8 cellular contexts compared by ENCODE assay signal in the genomic region with DNA sequence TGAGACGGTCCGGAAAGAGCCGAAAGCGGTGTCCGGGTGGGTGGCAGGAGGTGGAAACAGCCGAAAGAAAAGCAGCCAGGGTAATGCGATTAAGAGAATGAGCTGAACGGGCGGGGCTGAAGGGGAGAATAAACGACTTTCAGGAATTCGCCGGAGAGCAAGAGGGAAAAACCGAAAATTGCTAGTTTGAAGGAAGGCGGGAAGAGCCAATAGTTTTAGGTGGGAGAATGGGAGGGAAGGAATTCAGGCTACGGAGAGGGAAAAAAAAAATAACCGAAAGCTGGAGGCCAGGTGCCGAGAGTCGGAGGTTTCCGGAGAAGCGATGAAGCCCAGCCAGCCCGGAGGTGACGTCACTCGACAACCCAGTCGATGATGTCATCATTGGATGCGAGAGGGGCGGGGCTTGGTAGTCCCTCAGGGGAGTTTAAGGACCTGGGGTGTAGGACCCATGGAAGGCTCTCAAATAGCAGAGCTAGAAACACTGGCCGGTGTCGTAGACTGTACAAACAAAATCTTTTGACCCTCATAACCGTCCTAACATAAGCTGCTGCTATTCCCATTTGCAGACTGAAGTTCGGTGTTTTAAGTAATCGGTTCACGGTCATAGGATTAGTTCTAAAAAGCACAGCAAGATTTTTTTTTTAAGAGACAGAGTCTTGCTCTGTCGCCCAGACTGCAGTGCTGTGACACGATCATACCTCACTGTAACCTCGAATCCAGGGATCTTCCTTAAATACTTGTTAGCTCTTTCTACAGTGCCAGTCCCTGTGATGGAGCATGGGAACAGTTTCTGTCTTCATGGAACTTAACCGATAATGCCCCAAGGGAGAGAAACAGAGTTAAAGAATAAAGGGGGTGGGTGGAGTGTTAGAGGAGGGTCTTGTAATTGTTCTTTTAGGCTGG. TPM values are rescaled to one million over a fixed set of nuclear protein-coding genes. Genes with fewer than 3 reads are reported as not detected.
A peak's percentile ranks its signal among the peaks of the same experiment; 100 is the strongest.
DNase-seq lines count a peak whose midpoint lies in the region; ATAC-seq, FAIRE-seq and TF ChIP-seq lines count a peak whose summit lies in the region.

A gene (minus strand): TSS at position 331 of the 903 bp plus-strand sequence. CDS start 1,192 bp downstream, outside the sequence.

- peak; percentile 83 for FAIRE-seq in A204.1 (lab: Jason Lieb, UNC)

- ATAC-seq in GM18867 (IDR thresholded peaks at IDR 0.05; ENCODE audit: unreplicated experiment) = peak; percentile 41
- ATAC-seq in lung (ENCODE audit: insufficient read depth, low FRiP score) = peak; percentile 40

- DNase-seq in NOMO-1 treated with dmso at 0.1 percent for 144 hours (lab: John Stamatoyannopoulos, UW; ENCODE audit: unreplicated experiment) (peak; percentile 69), lung (ENCODE audit: low spot score) (peak; percentile 95)
- DNase-seq in activated CD8-positive, alpha-beta memory T cell treated with anti-CD3 and anti-CD28 coated beads for 4 hours (ENCODE audit: low read depth in 2 of 2) = peak; percentile 93 to 94
- DNase-seq in effector memory CD4-positive, alpha-beta T cell = peak; percentile 92 to 94 (median 93)
- DNase-seq in stimulated activated CD4-positive, alpha-beta T cell treated with anti-CD3 and anti-CD28 coated beads, TNF-alpha, amount 100 ng/mL, for 4 hours (ENCODE audit: low read depth in 3 of 3) = peak; percentile 87 to 95 (median 93)

- H3K9me3 ChIP-seq in HUES48 (ENCODE audit: control insufficient read depth, insufficient read depth, low read length) (no peaks in the 10 kb centered on the region), lung (ENCODE audit: control insufficient read depth in 2 of 2, insufficient read depth in 1 of 2, low read length in 1 of 2) (no peaks in the 10 kb centered on the region)
- H3K9me3 ChIP-seq in effector memory CD4-positive, alpha-beta T cell (ENCODE audit: control insufficient read depth, low read length) = no peaks in the 10 kb centered on the region

- WGBS in lung, 2 donors = 4% methylated on average over 36 of the region's 36 CpGs

- peak within 1 kb of the TSS; percentile 97 for H3K9ac ChIP-seq in HUES48 (ENCODE audit: low read depth, low read length)

- H3K4me1 ChIP-seq in HUES48 (ENCODE audit: control insufficient read depth, insufficient read depth, low read length) = peaks cover 18% of the 10 kb centered on the region
- peaks cover 12% of the 10 kb centered on the region for H3K4me1 ChIP-seq in effector memory CD4-positive, alpha-beta T cell (ENCODE audit: control insufficient read depth, insufficient read depth, low read length, poor library complexity, severe bottlenecking)
- H3K4me1 ChIP-seq in lung (ENCODE audit: control insufficient read depth in 2 of 2, insufficient read depth in 2 of 2, low read length in 2 of 2) = peaks cover 1 to 3% of the 10 kb centered on the region in 2 donors

- peak within 1 kb of the TSS; percentile 100 for H3K27ac ChIP-seq in HUES48 (ENCODE audit: low read depth, low read length)
- peak within 1 kb of the TSS; percentile 99 for H3K27ac ChIP-seq in effector memory CD4-positive, alpha-beta T cell (ENCODE audit: insufficient read depth, low read length, poor library complexity, severe bottlenecking)
- peak within 1 kb of the TSS; percentile 100 for H3K27ac ChIP-seq in lung (ENCODE audit: low read depth in 1 of 2, low read length in 1 of 2)

- H3K4me3 ChIP-seq in HUES48 (ENCODE audit: low read depth, low read length) (peak within 1 kb of the TSS; percentile 85), lung (peak within 1 kb of the TSS; percentile 94)
- H3K4me3 ChIP-seq in effector memory CD4-positive, alpha-beta T cell (ENCODE audit: insufficient read depth, low read depth, low read length, poor library complexity, severe bottlenecking) = peak within 1 kb of the TSS; percentile 90

- no peak for TF ChIP-seq CTCF in lung (IDR thresholded peaks at IDR 0.05; ENCODE audit: control extremely low read depth, extremely low read depth)

- H3K27me3 ChIP-seq in HUES48 (ENCODE audit: control insufficient read depth, insufficient read depth, low read length) (no peaks in the 10 kb centered on the region), lung (ENCODE audit: control insufficient read depth, insufficient read depth) (no peaks in the 10 kb centered on the region)
- no peaks in the 10 kb centered on the region for H3K27me3 ChIP-seq in effector memory CD4-positive, alpha-beta T cell (replicated peaks; ENCODE audit: control insufficient read depth, insufficient read depth, low read length, poor library complexity, severe bottlenecking)

- H3K36me3 ChIP-seq in HUES48 (ENCODE audit: control insufficient read depth, insufficient read depth, low read length) (peaks cover 9% of the 10 kb centered on the region), lung (ENCODE audit: control insufficient read depth in 2 of 2, insufficient read depth in 2 of 2, low read length in 2 of 2) (no peaks in the 10 kb centered on the region)
- H3K36me3 ChIP-seq in effector memory CD4-positive, alpha-beta T cell (ENCODE audit: control insufficient read depth, insufficient read depth, low read length) = no peaks in the 10 kb centered on the region

RNA-seq across cellular contexts. Expression of the gene that starts here (rescaled TPM):
- 10 to 100 TPM; 19.4 to 51.6 TPM for total RNA-seq in lung
- 10 to 100 TPM; 12.2 to 13.1 TPM for polyA plus RNA-seq in lung

Comparison
In these comparisons a context has a peak if more than half of its experiments do, and no peak if none do; other contexts are left out.
1. Peak in every context shown above with its lines: DNase-seq, ATAC-seq, H3K4me3 ChIP-seq and H3K27ac ChIP-seq.